In the genomic region with DNA sequence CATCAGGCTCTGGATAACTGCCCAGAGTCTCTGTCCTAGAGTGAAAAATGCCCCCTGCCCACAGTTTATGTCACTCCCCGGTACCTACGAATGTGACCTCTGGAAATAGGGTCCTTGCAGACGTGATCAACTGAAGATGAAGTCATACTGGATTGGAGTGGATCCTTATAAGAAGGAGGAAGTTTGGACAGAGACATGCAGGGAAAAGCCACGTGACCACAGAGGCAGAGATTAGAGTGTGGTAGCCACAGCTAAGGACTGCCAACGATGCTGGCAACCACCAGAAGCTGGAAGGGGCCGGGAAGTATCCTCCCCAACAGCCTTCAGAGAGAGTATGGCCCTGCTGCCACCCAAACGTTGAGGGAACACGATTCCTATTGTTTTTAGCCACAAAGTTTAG, we compare ENCODE assay signal across 19 cellular contexts.
DNase-seq lines count a peak whose midpoint lies in the region; ATAC-seq and TF ChIP-seq lines count a peak whose summit lies in the region.
"Had no signal": no experiment of that assay in that cellular context is flagged by ENCODE, and none has a peak within 500 bp of the region (broad histone marks: within the 10 kb centered on the region; RNA-seq: fewer than 3 reads in every experiment).

No MANE protein-coding gene starts in this region.

- POLR2A ChIA-PET in naive thymus-derived CD4-positive, alpha-beta T cell (lab: Charles Lee): no interaction called here

- no peak overlapping the region for H3K9ac ChIP-seq in fibroblast of lung (ENCODE audit: insufficient read depth, low read length)
- H3K9ac ChIP-seq: KMS-11 had no signal

- ATAC-seq in naive thymus-derived CD4-positive, alpha-beta T cell: peak; percentile 28
- ATAC-seq in GM19455 (IDR thresholded peaks at IDR 0.05; ENCODE audit: unreplicated experiment) (no peak), HG02885 (IDR thresholded peaks at IDR 0.05; ENCODE audit: poor library complexity, unreplicated experiment) (no peak), GM21717 (IDR thresholded peaks at IDR 0.05; ENCODE audit: unreplicated experiment) (no peak)
- ATAC-seq: HCT116 had no signal

- no peak overlapping the region for H2AFZ ChIP-seq in fibroblast of lung (ENCODE audit: low read length)

- H4K20me1 ChIP-seq in fibroblast of lung (ENCODE audit: control insufficient read depth, extremely low read depth, insufficient read depth, low read length): no peaks in the 10 kb centered on the region

- H3K27ac ChIP-seq in fibroblast of lung (ENCODE audit: insufficient read depth, low read length): no peak overlapping the region
- H3K27ac ChIP-seq in naive thymus-derived CD4-positive, alpha-beta T cell (ENCODE audit: low read depth, low read length): no peak overlapping the region
- H3K27ac ChIP-seq: brain microvascular endothelial cell, KMS-11 had no signal

- no peak overlapping the region for H3K4me3 ChIP-seq in fibroblast of lung (replicated peaks in 1 of 4; ENCODE audit: control extremely low read depth in 1 of 4, insufficient read depth in 1 of 4, low read depth in 3 of 4, low read length in 4 of 4)
- no peak overlapping the region for H3K4me3 ChIP-seq in naive thymus-derived CD4-positive, alpha-beta T cell (ENCODE audit: low read length)
- H3K4me3 ChIP-seq: SJCRH30 had no signal

- H3K4me2 ChIP-seq in fibroblast of lung (ENCODE audit: extremely low read depth, insufficient read depth, low read length): no peak overlapping the region
- H3K4me2 ChIP-seq: KMS-11 had no signal

- peak overlapping the region in 1 of 2 donors; percentile 1 for H3K4me3 Mint-ChIP-seq in CD14-positive monocyte
- no peak overlapping the region for H3K4me3 Mint-ChIP-seq in naive thymus-derived CD4-positive, alpha-beta T cell
- H3K4me3 Mint-ChIP-seq: activated B cell treated with CpG ODN at 0.5 μM for 24 hours had no signal

- no peaks in the 10 kb centered on the region for H3K79me2 ChIP-seq in fibroblast of lung (ENCODE audit: control insufficient read depth, insufficient read depth, low read length)

- TF ChIP-seq CTCF in CD14-positive monocyte (IDR thresholded peaks at IDR 0.05) (no peak), fibroblast of lung (conservative IDR thresholded peaks at IDR 0.05 in 1 of 2, IDR thresholded peaks at IDR 0.05 in 1 of 2; ENCODE audit: low read depth in 1 of 2, low read length in 2 of 2) (no peak)

- intact Hi-C loops in CD14-positive monocyte (cut with micrococcal nuclease): loop anchor here (5.0 kb wide), 5 partner anchors 36 to 101 kb away; partner anchors contain the start of gene NCOR2 (in 1 of the 2)
- intact Hi-C loops in naive thymus-derived CD4-positive, alpha-beta T cell (cut with micrococcal nuclease): no loop called here

- H3K27me3 ChIP-seq in fibroblast of lung (ENCODE audit: control insufficient read depth, insufficient read depth, low read length): no peaks in the 10 kb centered on the region
- H3K27me3 ChIP-seq in naive thymus-derived CD4-positive, alpha-beta T cell (ENCODE audit: control insufficient read depth in 2 of 2, insufficient read depth in 2 of 2, low read length in 2 of 2): no peaks in the 10 kb centered on the region
- H3K27me3 ChIP-seq: brain microvascular endothelial cell, SJCRH30 had no signal

- no peak for DNase-seq in CD14-positive monocyte (ENCODE audit: low spot score)
- DNase-seq in MV-4-11 (lab: John Stamatoyannopoulos, UW): peak; percentile 65
- DNase-seq in fibroblast of lung (ENCODE audit: low read depth in 2 of 2): peak; percentile 33 to 51
- DNase-seq in naive thymus-derived CD4-positive, alpha-beta T cell: no peak
- DNase-seq in NCI-H1417 (lab: John Stamatoyannopoulos, UW): no peak
- DNase-seq: activated B cell treated with CpG ODN at 0.5 μM for 24 hours; brain microvascular endothelial cell; NCI-H1105; NCI-H526 treated with DMSO at 0.1 percent for 48 hours; retina; SJCRH30; stimulated activated naive CD8-positive, alpha-beta T cell treated with anti-CD3 and anti-CD28 coated beads, Interleukin-15, Interleukin-2, amounts not matched to agents 100 U/mL and 50 U/mL, for 24 hours; T-helper 2 cell had no signal

- CTCF ChIA-PET in naive thymus-derived CD4-positive, alpha-beta T cell (lab: Charles Lee): interaction anchor here (0.8 kb wide), 1 partner anchor 963 kb away, joined by 3 read pairs; no protein-coding TSS in a partner anchor

- peaks cover 36% of the 10 kb centered on the region for H3K4me1 Mint-ChIP-seq in CD14-positive monocyte
- peaks cover 0 to 4% (median 0%) of the 10 kb centered on the region in 7 donors for H3K4me1 Mint-ChIP-seq in naive thymus-derived CD4-positive, alpha-beta T cell

- H3K36me3 ChIP-seq in fibroblast of lung (ENCODE audit: control insufficient read depth, insufficient read depth, low read length): no peaks in the 10 kb centered on the region
- no peaks in the 10 kb centered on the region for H3K36me3 ChIP-seq in naive thymus-derived CD4-positive, alpha-beta T cell (ENCODE audit: control insufficient read depth in 2 of 3, insufficient read depth in 3 of 3, low read length in 3 of 3)
- H3K36me3 ChIP-seq: brain microvascular endothelial cell, SJCRH30 had no signal

- H3K9me3 Mint-ChIP-seq in CD14-positive monocyte: peaks cover 11 to 23% (median 14%) of the 10 kb centered on the region in 7 donors
- peaks cover 0 to 10% (median 3%) of the 10 kb centered on the region in 11 donors for H3K9me3 Mint-ChIP-seq in naive thymus-derived CD4-positive, alpha-beta T cell
- H3K9me3 Mint-ChIP-seq: activated B cell treated with CpG ODN at 0.5 μM for 24 hours had no signal

- H3K4me1 ChIP-seq in fibroblast of lung (ENCODE audit: control insufficient read depth, extremely low read depth, insufficient read depth, low read length): peaks cover 2% of the 10 kb centered on the region
- no peaks in the 10 kb centered on the region for H3K4me1 ChIP-seq in naive thymus-derived CD4-positive, alpha-beta T cell (ENCODE audit: control insufficient read depth in 2 of 2, insufficient read depth in 2 of 2, low read length in 2 of 2)

- H3K36me3 Mint-ChIP-seq in CD14-positive monocyte: peaks cover 11 to 18% of the 10 kb centered on the region in 2 donors
- H3K36me3 Mint-ChIP-seq in naive thymus-derived CD4-positive, alpha-beta T cell: peaks cover 0 to 1% (median 0%) of the 10 kb centered on the region in 5 donors

- H3K27ac Mint-ChIP-seq in CD14-positive monocyte: peak overlapping the region; percentile 68 to 92 (median 89)
- H3K27ac Mint-ChIP-seq in naive thymus-derived CD4-positive, alpha-beta T cell: no peak overlapping the region
- H3K27ac Mint-ChIP-seq: activated B cell treated with CpG ODN at 0.5 μM for 24 hours; activated naive CD4-positive, alpha-beta T cell treated with anti-CD3 and anti-CD28 coated beads, Interleukin-2, amount 50 U/mL, for 72 hours had no signal

- no peaks in the 10 kb centered on the region for H3K9me3 ChIP-seq in fibroblast of lung (ENCODE audit: control insufficient read depth, insufficient read depth, low read depth, low read length)
- no peaks in the 10 kb centered on the region for H3K9me3 ChIP-seq in naive thymus-derived CD4-positive, alpha-beta T cell (ENCODE audit: control insufficient read depth in 2 of 3, low read length in 3 of 3)

- peaks cover 0 to 3% (median 2%) of the 10 kb centered on the region in 3 donors for H3K27me3 Mint-ChIP-seq in CD14-positive monocyte (ENCODE audit: low read depth in 3 of 3)
- no peaks in the 10 kb centered on the region for H3K27me3 Mint-ChIP-seq in naive thymus-derived CD4-positive, alpha-beta T cell

Comparison
In these comparisons a context has a peak if more than half of its experiments do, and no peak if none do; other contexts are left out.
1. DNase-seq: peak in MV-4-11 (single experiment) and fibroblast of lung (2 of 2); none in CD14-positive monocyte (single experiment), naive thymus-derived CD4-positive, alpha-beta T cell (0 of 9) and NCI-H1417 (0 of 3).
2. H3K27ac Mint-ChIP-seq: peak in CD14-positive monocyte (7 of 7); none in naive thymus-derived CD4-positive, alpha-beta T cell (0 of 9).
3. intact Hi-C loops: an anchor here in CD14-positive monocyte (5.0 kb wide); none called in naive thymus-derived CD4-positive, alpha-beta T cell.